Comparison of ENCODE assay signal across 22 cellular contexts in genomic region chr7:99083068-99083651, GRCh38.
A peak's percentile ranks its signal among the peaks of the same experiment; 100 is the strongest.
DNase-seq lines count a peak whose midpoint lies in the region; ATAC-seq and TF ChIP-seq lines count a peak whose summit lies in the region.
"Had no signal": no experiment of that assay in that cellular context is flagged by ENCODE, and none has a peak within 500 bp of the region (broad histone marks: within the 10 kb centered on the region; RNA-seq: fewer than 3 reads in every experiment).

No MANE protein-coding gene starts in this region.

- TF ChIP-seq CTCF in AG09319 (IDR thresholded peaks at IDR 0.05; ENCODE audit: low read depth, low read length): no peak
- TF ChIP-seq CTCF in Loucy (conservative IDR thresholded peaks at IDR 0.05; ENCODE audit: low read length): no peak
- TF ChIP-seq CTCF in fibroblast of the aortic adventitia (IDR thresholded peaks at IDR 0.05; ENCODE audit: insufficient read depth, low read length): no peak
- TF ChIP-seq CTCF in ascending aorta (IDR thresholded peaks at IDR 0.05): no peak

- no peaks in the 10 kb centered on the region for H3K9me3 ChIP-seq in Loucy (ENCODE audit: insufficient read depth, low read depth, low read length)
- H3K9me3 ChIP-seq in ascending aorta: no peaks in the 10 kb centered on the region
- H3K9me3 ChIP-seq: esophagus squamous epithelium had no signal

- peaks cover 56% of the 10 kb centered on the region for H3K79me2 ChIP-seq in Loucy (ENCODE audit: insufficient read depth, low read length)

- H2AFZ ChIP-seq in Loucy (ENCODE audit: low read length): no peak overlapping the region

- H3K36me3 ChIP-seq in Loucy (ENCODE audit: insufficient read depth, low read length): no peaks in the 10 kb centered on the region
- no peaks in the 10 kb centered on the region for H3K36me3 ChIP-seq in ascending aorta

- H3K4me3 ChIP-seq in Loucy (ENCODE audit: low read length, poor library complexity, severe bottlenecking) (no peak overlapping the region), fibroblast of the aortic adventitia (ENCODE audit: low read depth, low read length) (no peak overlapping the region), ascending aorta (no peak overlapping the region)
- H3K4me3 ChIP-seq: esophagus squamous epithelium, heart right ventricle had no signal

- intact Hi-C loops in ascending aorta (cut with DNase I): no loop called here

- no peaks in the 10 kb centered on the region for H3K27me3 ChIP-seq in Loucy (ENCODE audit: insufficient read depth, low read length, poor library complexity, severe bottlenecking)
- H3K27me3 ChIP-seq in ascending aorta: no peaks in the 10 kb centered on the region
- H3K27me3 ChIP-seq: esophagus squamous epithelium, heart right ventricle had no signal

- peak; percentile 62 for DNase-seq in AG09319 (ENCODE audit: extremely low read depth, low read depth)
- peak; percentile 8 for DNase-seq in SIG-M5 (lab: John Stamatoyannopoulos, UW)
- DNase-seq in fibroblast of the aortic adventitia (ENCODE audit: low read depth): peak; percentile 27
- DNase-seq in activated CD4-positive, alpha-beta T cell treated with anti-CD3 and anti-CD28 coated beads for 1 hour: no peak
- DNase-seq in ascending aorta (ENCODE audit: low spot score in 2 of 2): no peak
- DNase-seq: ACHN; activated naive CD4-positive, alpha-beta T cell; anterior cingulate cortex; CD8-positive, alpha-beta T cell; cerebellar nuclear complex; DMS79; effector CD4-positive, alpha-beta T cell; esophagus squamous epithelium; heart right ventricle; left ventricle myocardium superior; NCI-H1048; NCI-H2081; NCI-H446 treated with DMSO at 0.1 percent for 48 hours; T-helper 1 cell had no signal

- peaks cover 6% of the 10 kb centered on the region for H4K20me1 ChIP-seq in Loucy (ENCODE audit: insufficient read depth, low read length, poor library complexity, severe bottlenecking)

- H3K9ac ChIP-seq in Loucy (ENCODE audit: low read depth, low read length, poor library complexity, severe bottlenecking): no peak overlapping the region

- H3K27ac ChIP-seq in ascending aorta: no peak overlapping the region
- H3K27ac ChIP-seq: heart right ventricle had no signal

- H3K4me1 ChIP-seq in Loucy (ENCODE audit: insufficient read depth, low read length, poor library complexity, severe bottlenecking) (peaks cover 18% of the 10 kb centered on the region), ascending aorta (peaks cover 0 to 9% of the 10 kb centered on the region in 2 donors)

- peak overlapping the region; percentile 25 for H3K4me2 ChIP-seq in Loucy (ENCODE audit: low read depth, low read length, poor library complexity, severe bottlenecking)

- no peaks in the 10 kb centered on the region for H3K9me2 ChIP-seq in Loucy (replicated peaks; ENCODE audit: low read depth, low read length)

- no peaks in the 10 kb centered on the region for H3F3A ChIP-seq in Loucy (ENCODE audit: low read depth)

- ATAC-seq in GM19324 (IDR thresholded peaks at IDR 0.05; ENCODE audit: low FRiP score, unreplicated experiment): no peak
- ATAC-seq in HG03571 (IDR thresholded peaks at IDR 0.05; ENCODE audit: unreplicated experiment): no peak
- ATAC-seq: CD8-positive, alpha-beta T cell; heart right ventricle; left ventricle myocardium superior had no signal

Comparison
In these comparisons a context has a peak if more than half of its experiments do, and no peak if none do; other contexts are left out.
1. DNase-seq: peak in AG09319 (single experiment), SIG-M5 (single experiment) and fibroblast of the aortic adventitia (single experiment); none in activated CD4-positive, alpha-beta T cell treated with anti-CD3 and anti-CD28 coated beads for 1 hour (single experiment) and ascending aorta (0 of 2).